29 cellular contexts compared by ENCODE assay signal in the genomic region with DNA sequence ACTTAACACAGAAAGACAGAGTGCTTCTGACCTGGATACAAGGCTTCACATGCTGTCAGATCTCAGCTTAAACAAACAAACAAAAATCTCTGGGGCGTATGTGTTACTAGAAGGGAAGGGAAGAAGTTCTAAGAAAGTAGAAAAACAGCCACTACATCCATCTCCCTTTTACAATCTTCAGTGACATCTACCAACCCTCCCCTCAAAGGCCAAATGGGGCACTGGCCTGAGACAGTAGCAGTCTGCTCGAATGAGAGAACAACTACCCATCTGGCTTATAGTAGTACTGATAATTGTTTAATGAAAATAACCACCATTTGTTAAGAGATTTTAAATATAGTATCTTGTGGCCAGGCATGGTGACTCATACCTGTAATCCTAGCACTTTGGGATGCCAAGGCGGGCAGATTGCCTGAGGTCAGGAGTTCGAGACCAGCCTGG. TPM values are rescaled to one million over a fixed set of nuclear protein-coding genes. Genes with fewer than 3 reads are reported as not detected.
DNase-seq lines count a peak whose midpoint lies in the region; ATAC-seq and TF ChIP-seq lines count a peak whose summit lies in the region.
"Had no signal": no experiment of that assay in that cellular context is flagged by ENCODE, and none has a peak within 500 bp of the region (broad histone marks: within the 10 kb centered on the region; RNA-seq: fewer than 3 reads in every experiment).

No MANE protein-coding gene starts in this region.

- no peak overlapping the region for H3K9ac ChIP-seq in HCT116 (ENCODE audit: low read length)
- H3K9ac ChIP-seq in adipocyte (ENCODE audit: low read length): no peak overlapping the region

- H3K27me3 ChIP-seq in HCT116 (ENCODE audit: insufficient read depth, low read length) (no peaks in the 10 kb centered on the region), adipocyte (replicated peaks; ENCODE audit: control insufficient read depth, insufficient read depth, low read length) (no peaks in the 10 kb centered on the region), upper lobe of left lung (no peaks in the 10 kb centered on the region), heart right ventricle (no peaks in the 10 kb centered on the region)
- H3K27me3 ChIP-seq: dorsolateral prefrontal cortex, Peyer's patch, thyroid gland had no signal

- TF ChIP-seq POLR2A in HCT116 (IDR thresholded peaks at IDR 0.05; ENCODE audit: borderline replicate concordance, extremely low read depth, insufficient read depth, insufficient read length) (no peak), upper lobe of left lung (IDR thresholded peaks at IDR 0.05) (no peak)

- H4K20me1 ChIP-seq in HCT116 (ENCODE audit: insufficient read depth): no peaks in the 10 kb centered on the region

- H3K36me3 ChIP-seq in HCT116 (ENCODE audit: control insufficient read depth in 1 of 2, insufficient read depth in 2 of 2, low read length in 2 of 2) (no peaks in the 10 kb centered on the region), adipocyte (ENCODE audit: control insufficient read depth, insufficient read depth, low read length, severe bottlenecking) (no peaks in the 10 kb centered on the region), upper lobe of left lung (no peaks in the 10 kb centered on the region), heart right ventricle (no peaks in the 10 kb centered on the region)
- H3K36me3 ChIP-seq: cardiac muscle cell, Peyer's patch, thyroid gland had no signal

- no peak for TF ChIP-seq CTCF in AG10803 (conservative IDR thresholded peaks at IDR 0.05; ENCODE audit: low read length)
- TF ChIP-seq CTCF in HCT116 (IDR thresholded peaks at IDR 0.05 in 2 of 3, conservative IDR thresholded peaks at IDR 0.05 in 1 of 3; ENCODE audit: borderline replicate concordance in 1 of 3, insufficient read depth in 1 of 3, low read depth in 2 of 3, low read length in 2 of 3): no peak
- no peak for TF ChIP-seq CTCF in upper lobe of left lung (IDR thresholded peaks at IDR 0.05)
- no peak for TF ChIP-seq CTCF in heart right ventricle (IDR thresholded peaks at IDR 0.05)

- TF ChIP-seq RAD21 in HCT116 (IDR thresholded peaks at IDR 0.05; ENCODE audit: low read depth): no peak

- DNase-seq in AG10803 (ENCODE audit: low read depth) (peak; percentile 34), HCT116 (ENCODE audit: low read depth, low spot score) (no peak), adipocyte (ENCODE audit: low read depth) (peak; percentile 50), foreskin melanocyte (peak; percentile 24), NCI-H146 (lab: John Stamatoyannopoulos, UW) (no peak), upper lobe of left lung (no peak), heart right ventricle (no peak)
- DNase-seq: activated CD4-positive, alpha-beta T cell treated with anti-CD3 and anti-CD28 coated beads, Interleukin-2, amount 50 U/mL, for 48 hours; activated gamma-delta T cell; DMS79; dorsolateral prefrontal cortex; left colon; MM.1S; NCI-H1930; Peyer's patch; posterior cingulate gyrus; stimulated activated CD4-positive, alpha-beta T cell treated with anti-CD3 and anti-CD28 coated beads, Interleukin-2, amount 100 ng/mL, for 24 hours; stimulated activated naive CD4-positive, alpha-beta T cell; thyroid gland had no signal

- no peaks in the 10 kb centered on the region for H3K9me3 ChIP-seq in HCT116 (ENCODE audit: control insufficient read depth in 1 of 2, insufficient read depth in 1 of 2, low read depth in 1 of 2, low read length in 2 of 2)
- no peaks in the 10 kb centered on the region for H3K9me3 ChIP-seq in adipocyte (ENCODE audit: control insufficient read depth, low read length)
- no peaks in the 10 kb centered on the region for H3K9me3 ChIP-seq in upper lobe of left lung
- H3K9me3 ChIP-seq in heart right ventricle: no peaks in the 10 kb centered on the region
- H3K9me3 ChIP-seq: Peyer's patch, thyroid gland had no signal

- no peaks in the 10 kb centered on the region for H3K9me2 ChIP-seq in HCT116 (ENCODE audit: insufficient read depth)

- no peak for TF ChIP-seq EP300 in upper lobe of left lung (IDR thresholded peaks at IDR 0.05)

- peak overlapping the region; percentile 55 for H3K4me2 ChIP-seq in HCT116 (ENCODE audit: low read length)

- 69 to 76% methylated on average over 4 of the region's 4 CpGs for WGBS in upper lobe of left lung, 2 donors
- WGBS in heart right ventricle, 2 donors: 79% methylated on average over 4 of the region's 4 CpGs

- RAD21 ChIA-PET in HCT116 (lab: Charles Lee; ENCODE audit: low non-redundant PET in 1 of 2, low total read pairs in 2 of 2, uncharacterized antibody in 2 of 2, unreplicated experiment in 2 of 2): no interaction called here

- intact Hi-C loops in HCT116 (cut with micrococcal nuclease) (no loop called here), heart right ventricle (cut with DNase I) (no loop called here)

- peaks cover 16 to 22% of the 10 kb centered on the region in 2 experiments for H3K4me1 ChIP-seq in HCT116 (ENCODE audit: control insufficient read depth in 1 of 2, insufficient read depth in 2 of 2, low read length in 2 of 2)
- H3K4me1 ChIP-seq in adipocyte (ENCODE audit: control insufficient read depth, insufficient read depth, low read length): peaks cover 35% of the 10 kb centered on the region
- H3K4me1 ChIP-seq in upper lobe of left lung: no peaks in the 10 kb centered on the region
- H3K4me1 ChIP-seq in heart right ventricle: no peaks in the 10 kb centered on the region
- H3K4me1 ChIP-seq: Peyer's patch, thyroid gland had no signal

- BruUV-seq in HCT116 (replicated peaks; lab: Mats Ljungman, UMichigan): no TSS peak

- H3K4me3 ChIP-seq in AG10803 (ENCODE audit: low read length) (no peak overlapping the region), HCT116 (replicated peaks in 1 of 2; ENCODE audit: low read depth in 1 of 2, low read length in 2 of 2) (no peak overlapping the region), adipocyte (ENCODE audit: low read length) (no peak overlapping the region), upper lobe of left lung (no peak overlapping the region), heart right ventricle (no peak overlapping the region)
- H3K4me3 ChIP-seq: cardiac muscle cell, dorsolateral prefrontal cortex, Peyer's patch, thyroid gland had no signal

- POLR2A ChIA-PET in HCT116 (lab: Charles Lee): no interaction called here

- no peak overlapping the region for H2AFZ ChIP-seq in HCT116 (ENCODE audit: low read depth, low read length, poor library complexity, severe bottlenecking)

- CTCF ChIA-PET in HCT116 (lab: Charles Lee): no interaction called here

- H3K27ac ChIP-seq in HCT116 (ENCODE audit: low read depth, low read length) (no peak overlapping the region), upper lobe of left lung (no peak overlapping the region), heart right ventricle (no peak overlapping the region)
- H3K27ac ChIP-seq: cardiac muscle cell, dorsolateral prefrontal cortex, epithelial cell of prostate, Peyer's patch, thyroid gland had no signal

- no peaks in the 10 kb centered on the region for H3K79me2 ChIP-seq in HCT116 (ENCODE audit: insufficient read depth, low read length)

- ATAC-seq in HCT116 (0 out of 2 replicates have a peak, but pooled peaks have one; percentile 30), upper lobe of left lung (ENCODE audit: low FRiP score in 2 of 2) (no peak), heart right ventricle (no peak), HG03025 (IDR thresholded peaks at IDR 0.05; ENCODE audit: low FRiP score, unreplicated experiment) (no peak)
- ATAC-seq: left colon, WTC11 had no signal

TF ChIP-seq in HCT116, 20 proteins besides CTCF, POLR2A, EP300 and RAD21 (continues in another document):
- TF ChIP-seq TCF7L2 (IDR thresholded peaks at IDR 0.05; ENCODE audit: borderline replicate concordance, extremely low read depth, insufficient read depth, insufficient read length) (no peak), SIN3A (IDR thresholded peaks at IDR 0.05; ENCODE audit: low read depth) (no peak), SP1 (IDR thresholded peaks at IDR 0.05; ENCODE audit: low read depth) (no peak), CBX3 (IDR thresholded peaks at IDR 0.05; ENCODE audit: low read depth) (no peak), ELF1 (IDR thresholded peaks at IDR 0.05; ENCODE audit: borderline replicate concordance, low read depth) (no peak), EGR1 (IDR thresholded peaks at IDR 0.05; ENCODE audit: low read depth) (no peak), FOSL1 (IDR thresholded peaks at IDR 0.05; ENCODE audit: low read depth) (no peak), ZNF274 (IDR thresholded peaks at IDR 0.05; ENCODE audit: low read depth, low read length) (no peak), POLR2AphosphoS5 (IDR thresholded peaks at IDR 0.05; ENCODE audit: low read depth, low read length) (no peak), EZH2 (IDR thresholded peaks at IDR 0.05) (no peak), SRF (IDR thresholded peaks at IDR 0.05; ENCODE audit: low read depth) (no peak), CEBPB (IDR thresholded peaks at IDR 0.05; ENCODE audit: low read depth) (no peak)
- TF ChIP-seq, protein P1, sequence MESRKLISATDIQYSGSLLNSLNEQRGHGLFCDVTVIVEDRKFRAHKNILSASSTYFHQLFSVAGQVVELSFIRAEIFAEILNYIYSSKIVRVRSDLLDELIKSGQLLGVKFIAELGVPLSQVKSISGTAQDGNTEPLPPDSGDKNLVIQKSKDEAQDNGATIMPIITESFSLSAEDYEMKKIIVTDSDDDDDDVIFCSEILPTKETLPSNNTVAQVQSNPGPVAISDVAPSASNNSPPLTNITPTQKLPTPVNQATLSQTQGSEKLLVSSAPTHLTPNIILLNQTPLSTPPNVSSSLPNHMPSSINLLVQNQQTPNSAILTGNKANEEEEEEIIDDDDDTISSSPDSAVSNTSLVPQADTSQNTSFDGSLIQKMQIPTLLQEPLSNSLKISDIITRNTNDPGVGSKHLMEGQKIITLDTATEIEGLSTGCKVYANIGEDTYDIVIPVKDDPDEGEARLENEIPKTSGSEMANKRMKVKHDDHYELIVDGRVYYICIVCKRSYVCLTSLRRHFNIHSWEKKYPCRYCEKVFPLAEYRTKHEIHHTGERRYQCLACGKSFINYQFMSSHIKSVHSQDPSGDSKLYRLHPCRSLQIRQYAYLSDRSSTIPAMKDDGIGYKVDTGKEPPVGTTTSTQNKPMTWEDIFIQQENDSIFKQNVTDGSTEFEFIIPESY (IDR thresholded peaks at IDR 0.05; ENCODE audit: extremely low read depth, insufficient replicate concordance, low read length): no peak
- TF ChIP-seq, protein P2, sequence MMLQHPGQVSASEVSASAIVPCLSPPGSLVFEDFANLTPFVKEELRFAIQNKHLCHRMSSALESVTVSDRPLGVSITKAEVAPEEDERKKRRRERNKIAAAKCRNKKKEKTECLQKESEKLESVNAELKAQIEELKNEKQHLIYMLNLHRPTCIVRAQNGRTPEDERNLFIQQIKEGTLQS (IDR thresholded peaks at IDR 0.05): no peak
- TF ChIP-seq, protein P3, sequence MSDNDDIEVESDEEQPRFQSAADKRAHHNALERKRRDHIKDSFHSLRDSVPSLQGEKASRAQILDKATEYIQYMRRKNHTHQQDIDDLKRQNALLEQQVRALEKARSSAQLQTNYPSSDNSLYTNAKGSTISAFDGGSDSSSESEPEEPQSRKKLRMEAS (IDR thresholded peaks at IDR 0.05): no peak

RNA-seq across cellular contexts. Expression of a gene that starts 29.4 kb away (rescaled TPM):
- total RNA-seq in HCT116 (2021; ENCODE audit: unreplicated experiment) (not detected), upper lobe of left lung (not detected), heart right ventricle (not detected)
- polyA plus RNA-seq in HCT116 (2012): 0.02 TPM in 1 of 2 replicates, not detected in the other
- not detected for polyA plus RNA-seq in heart right ventricle
- total RNA-seq: cardiac muscle cell; left colon; NCI-H460; Peyer's patch; skeletal muscle tissue; T-helper 2 cell treated with Interferon-gamma antibody and Interleukin-4, amounts not matched to agents 100 ng/mL and 5 ng/mL, for 36 hours; thyroid gland; WTC11 had no signal
- polyA plus RNA-seq: adipose tissue, AG04450, cardiac muscle cell, neural cell had no signal

Comparison
In these comparisons a context has a peak if more than half of its experiments do, and no peak if none do; other contexts are left out.
1. DNase-seq: peak in AG10803 (single experiment), adipocyte (single experiment) and foreskin melanocyte (single experiment); none in HCT116 (single experiment), NCI-H146 (single experiment), upper lobe of left lung (0 of 2) and heart right ventricle (0 of 2).